ENCODE assay signal across 16 cellular contexts in the genomic region with DNA sequence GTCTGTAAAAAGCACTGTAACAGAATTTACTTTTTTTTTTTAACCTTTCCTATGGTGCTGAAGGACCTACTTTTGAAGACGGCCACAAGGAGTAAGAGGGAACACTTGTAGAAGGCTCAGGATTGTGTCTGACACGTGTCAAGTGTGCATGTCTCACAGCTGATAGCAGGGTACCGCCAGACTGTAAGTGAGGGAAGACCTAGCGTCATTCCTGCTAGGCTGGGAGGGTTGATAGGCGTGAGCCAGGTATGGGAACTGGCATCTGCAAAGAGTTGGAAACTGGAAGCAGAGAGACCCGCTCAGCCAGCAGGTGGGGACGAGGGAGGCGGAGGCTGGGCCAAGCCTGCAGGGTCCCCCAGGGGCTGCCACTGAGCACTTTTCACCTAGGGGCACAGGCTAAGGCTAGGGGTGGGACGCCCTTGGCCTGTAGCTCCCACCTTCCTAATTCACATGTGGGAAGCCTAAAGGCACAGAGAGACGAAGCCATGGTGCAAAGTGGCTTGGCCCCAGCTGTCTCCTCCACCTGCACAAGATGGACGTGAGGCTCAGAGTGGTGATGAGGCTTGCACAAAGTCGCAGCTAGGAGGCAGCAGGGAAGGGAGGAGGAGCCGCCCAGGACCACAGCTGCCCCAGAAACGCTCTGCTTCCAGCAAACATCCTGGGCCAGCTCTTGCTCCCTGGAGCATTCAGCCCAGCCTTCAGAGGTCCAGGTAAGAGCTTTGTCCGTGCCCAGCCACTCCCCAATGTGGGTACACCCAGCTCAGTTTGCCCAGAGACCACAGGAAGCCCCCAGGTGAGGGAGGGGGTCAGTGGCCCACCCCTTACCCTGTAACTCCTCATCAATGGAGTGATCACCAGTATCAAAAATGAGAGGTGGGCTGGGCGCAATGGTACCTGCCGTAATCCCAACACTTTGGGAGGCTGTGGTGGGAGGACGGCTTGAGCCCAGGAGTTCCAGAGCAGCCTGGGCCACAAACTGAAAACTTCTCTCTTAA. TPM values are rescaled to one million over a fixed set of nuclear protein-coding genes. Genes with fewer than 3 reads are reported as not detected.
DNase-seq lines count a peak whose midpoint lies in the region; ATAC-seq and TF ChIP-seq lines count a peak whose summit lies in the region.
"Had no signal": no experiment of that assay in that cellular context is flagged by ENCODE, and none has a peak within 500 bp of the region (broad histone marks: within the 10 kb centered on the region; RNA-seq: fewer than 3 reads in every experiment).

No MANE protein-coding gene starts in this region.

- H3K27ac ChIP-seq in brain microvascular endothelial cell = no peak overlapping the region
- H3K27ac ChIP-seq in tibial artery = peak overlapping the region; percentile 90 to 93
- H3K27ac ChIP-seq in foreskin keratinocyte = no peak overlapping the region
- H3K27ac ChIP-seq: A549 had no signal

- in situ Hi-C loops in brain microvascular endothelial cell (cut with HindIII; ENCODE audit: low pct_ligation_motif_present, low sequenced_read_pairs) = no loop called here

- no peaks in the 10 kb centered on the region for H3K9me3 ChIP-seq in tibial artery
- H3K9me3 ChIP-seq: A549 had no signal

- no peak for ATAC-seq in activated naive CD8-positive, alpha-beta T cell treated with anti-CD3 and anti-CD28 coated beads, Interleukin-2, amount 50 U/mL, for 24 hours
- ATAC-seq in foreskin keratinocyte = no peak

- intact Hi-C loops in tibial artery (cut with DNase I; ENCODE audit: low total_unique reads) = loop anchor here (5.0 kb wide), 1 partner anchor 438 kb away; no protein-coding TSS in a partner anchor

- H3K4me3 ChIP-seq in brain microvascular endothelial cell (ENCODE audit: low read depth, low read length) (no peak overlapping the region), tibial artery (no peak overlapping the region)
- H3K4me3 ChIP-seq: A549 had no signal

- H3K27ac Mint-ChIP-seq in activated naive CD8-positive, alpha-beta T cell = peak overlapping the region; percentile 35
- H3K27ac Mint-ChIP-seq in activated naive CD8-positive, alpha-beta T cell treated with anti-CD3 and anti-CD28 coated beads, Interleukin-2, amount 50 U/mL, for 24 hours = no peak overlapping the region
- H3K27ac Mint-ChIP-seq: activated CD4-positive, alpha-beta memory T cell treated with anti-CD3 and anti-CD28 coated beads, Interleukin-2, amount 10 ng/mL, durations not matched to agents 7 days and 5 days had no signal

- no peaks in the 10 kb centered on the region for H3K27me3 Mint-ChIP-seq in activated naive CD8-positive, alpha-beta T cell
- H3K27me3 Mint-ChIP-seq in activated naive CD8-positive, alpha-beta T cell treated with anti-CD3 and anti-CD28 coated beads, Interleukin-2, amount 50 U/mL, for 24 hours = no peaks in the 10 kb centered on the region
- H3K27me3 Mint-ChIP-seq: activated CD4-positive, alpha-beta memory T cell treated with anti-CD3 and anti-CD28 coated beads, Interleukin-2, amount 10 ng/mL, durations not matched to agents 7 days and 5 days had no signal

- H3K4me1 ChIP-seq in tibial artery (peaks cover 0 to 81% (median 71%) of the 10 kb centered on the region in 4 donors), foreskin keratinocyte (peaks cover 10% of the 10 kb centered on the region)

- DNase-seq in activated naive CD8-positive, alpha-beta T cell treated with anti-CD3 and anti-CD28 coated beads, Interleukin-2, amount 50 U/mL, for 24 hours = no peak
- DNase-seq in brain microvascular endothelial cell (no peak), iPS-NIHi7 (ENCODE audit: extremely low spot score) (peak; percentile 66), tibial artery (no peak), foreskin keratinocyte (no peak), UCSD-AML1 (lab: John Stamatoyannopoulos, UW; ENCODE audit: unreplicated experiment) (no peak), T-helper 9 cell (no peak)
- DNase-seq: activated CD4-positive, alpha-beta memory T cell treated with anti-CD3 and anti-CD28 coated beads, Interleukin-2, amount 10 ng/mL, durations not matched to agents 7 days and 5 days; amygdala; COR-L47; effector CD8-positive, alpha-beta T cell; GF-D8; NCI-H2171; stimulated activated CD4-positive, alpha-beta T cell treated with anti-CD3 and anti-CD28 coated beads, Interleukin-4, amount 100 ng/mL, for 1 hour had no signal

- H3K4me1 Mint-ChIP-seq in activated naive CD8-positive, alpha-beta T cell (ENCODE audit: low read depth) = no peaks in the 10 kb centered on the region
- H3K4me1 Mint-ChIP-seq in activated naive CD8-positive, alpha-beta T cell treated with anti-CD3 and anti-CD28 coated beads, Interleukin-2, amount 50 U/mL, for 24 hours = peaks cover 2% of the 10 kb centered on the region

- H3K36me3 ChIP-seq in brain microvascular endothelial cell (replicated peaks) = peaks cover 4% of the 10 kb centered on the region
- H3K36me3 ChIP-seq in tibial artery = peaks cover 0 to 12% (median 5%) of the 10 kb centered on the region in 3 donors

- H3K9me3 Mint-ChIP-seq in activated naive CD8-positive, alpha-beta T cell (ENCODE audit: low read depth) = no peaks in the 10 kb centered on the region
- no peaks in the 10 kb centered on the region for H3K9me3 Mint-ChIP-seq in activated naive CD8-positive, alpha-beta T cell treated with anti-CD3 and anti-CD28 coated beads, Interleukin-2, amount 50 U/mL, for 24 hours
- H3K9me3 Mint-ChIP-seq: activated CD4-positive, alpha-beta memory T cell treated with anti-CD3 and anti-CD28 coated beads, Interleukin-2, amount 10 ng/mL, durations not matched to agents 7 days and 5 days had no signal

- TF ChIP-seq CTCF in brain microvascular endothelial cell (IDR thresholded peaks at IDR 0.05; ENCODE audit: low read depth, low read length, missing control alignments) (peak; percentile 36), tibial artery (IDR thresholded peaks at IDR 0.05) (no peak), foreskin keratinocyte (conservative IDR thresholded peaks at IDR 0.05) (no peak)

- no peaks in the 10 kb centered on the region for H3K36me3 Mint-ChIP-seq in activated naive CD8-positive, alpha-beta T cell
- peaks cover 2% of the 10 kb centered on the region for H3K36me3 Mint-ChIP-seq in activated naive CD8-positive, alpha-beta T cell treated with anti-CD3 and anti-CD28 coated beads, Interleukin-2, amount 50 U/mL, for 24 hours (ENCODE audit: low read depth)

- H3K27me3 ChIP-seq in brain microvascular endothelial cell (replicated peaks) = no peaks in the 10 kb centered on the region
- H3K27me3 ChIP-seq in tibial artery = no peaks in the 10 kb centered on the region
- H3K27me3 ChIP-seq in foreskin keratinocyte = no peaks in the 10 kb centered on the region

- H3K4me3 Mint-ChIP-seq in activated naive CD8-positive, alpha-beta T cell = no peak overlapping the region
- no peak overlapping the region for H3K4me3 Mint-ChIP-seq in activated naive CD8-positive, alpha-beta T cell treated with anti-CD3 and anti-CD28 coated beads, Interleukin-2, amount 50 U/mL, for 24 hours
- H3K4me3 Mint-ChIP-seq: activated CD4-positive, alpha-beta memory T cell treated with anti-CD3 and anti-CD28 coated beads, Interleukin-2, amount 10 ng/mL, durations not matched to agents 7 days and 5 days had no signal

RNA-seq across cellular contexts. Expression of gene VASN, which starts 18.9 kb away (rescaled TPM):
- 1.8 and 2.3 TPM in 2 replicates for total RNA-seq in foreskin keratinocyte
- 1.5 and 2.0 TPM in 2 replicates for polyA plus RNA-seq in foreskin keratinocyte

RNA-seq across cellular contexts. Expression of gene CORO7, which starts 25.8 kb away (rescaled TPM):
- 22.7 and 24.3 TPM in 2 replicates for total RNA-seq in foreskin keratinocyte
- polyA plus RNA-seq in foreskin keratinocyte = 17.1 and 17.5 TPM in 2 replicates

RNA-seq across cellular contexts. Expression of gene DNAJA3, which starts 35.1 kb away (rescaled TPM):
- total RNA-seq in foreskin keratinocyte = 62.4 and 67.4 TPM in 2 replicates
- polyA plus RNA-seq in foreskin keratinocyte = 39.8 and 47.8 TPM in 2 replicates

RNA-seq across cellular contexts. Expression of gene PAM16, which starts 39.4 kb away (rescaled TPM):
- 42.8 and 49.2 TPM in 2 replicates for total RNA-seq in foreskin keratinocyte
- 73.7 and 76.5 TPM in 2 replicates for polyA plus RNA-seq in foreskin keratinocyte

Comparison
In these comparisons a context has a peak if more than half of its experiments do, and no peak if none do; other contexts are left out.
1. H3K27ac ChIP-seq: peak in tibial artery (2 of 2); none in brain microvascular endothelial cell (single experiment) and foreskin keratinocyte (single experiment).